In the genomic region with DNA sequence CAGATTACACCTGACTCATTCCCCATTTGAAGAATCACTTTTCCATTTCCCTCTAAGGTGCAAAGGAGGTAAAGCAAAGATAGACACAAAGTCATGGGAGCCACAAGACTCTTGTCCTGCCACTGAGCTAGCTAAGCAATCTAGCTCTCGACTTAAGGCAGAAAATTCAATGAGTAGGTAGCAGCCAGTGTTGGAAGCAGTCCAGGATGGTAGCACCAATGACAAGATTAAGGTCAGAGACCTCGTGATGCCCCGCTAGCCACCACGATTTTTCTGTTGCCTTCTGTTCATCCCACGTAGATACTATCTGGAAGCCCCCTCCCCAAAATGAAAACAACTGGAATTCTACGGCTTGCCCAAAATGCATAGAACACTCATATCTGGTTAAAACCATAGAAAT, we compare ENCODE assay signal across 8 cellular contexts. TPM values are rescaled to one million over a fixed set of nuclear protein-coding genes. Genes with fewer than 3 reads are reported as not detected.
DNase-seq lines count a peak whose midpoint lies in the region; ATAC-seq and TF ChIP-seq lines count a peak whose summit lies in the region.

No MANE protein-coding gene starts in this region.

- DNase-seq in natural killer cell (no peak), G401 (ENCODE audit: low spot score) (no peak), occipital lobe (lab: John Stamatoyannopoulos, UW) (no peak)

- no peaks in the 10 kb centered on the region for H3K27me3 ChIP-seq in BLaER1

- H3K4me1 Mint-ChIP-seq in IgD-negative memory B cell (peaks cover 33 to 55% (median 39%) of the 10 kb centered on the region in 3 donors), brain (peaks cover 37% of the 10 kb centered on the region), natural killer cell (peaks cover 50 to 63% of the 10 kb centered on the region in 2 donors)

- TF ChIP-seq CTCF in brain (conservative IDR thresholded peaks at IDR 0.05): no peak
- no peak for TF ChIP-seq CTCF in natural killer cell (IDR thresholded peaks at IDR 0.05)

- peaks cover 48% of the 10 kb centered on the region for H3K36me3 ChIP-seq in BLaER1

- peaks cover 8% of the 10 kb centered on the region; the same call in 1 of the 2 replicates for H4K20me1 ChIP-seq in BLaER1

- H3K4me1 ChIP-seq in BLaER1: peaks cover 68% of the 10 kb centered on the region

- ATAC-seq in natural killer cell: no peak
- ATAC-seq in GM18511 (IDR thresholded peaks at IDR 0.05; ENCODE audit: unreplicated experiment): no peak
- ATAC-seq in HG03457 (IDR thresholded peaks at IDR 0.05; ENCODE audit: unreplicated experiment): no peak

- H3K27ac Mint-ChIP-seq in IgD-negative memory B cell (peak overlapping the region in 2 of 3 donors; percentile 76 to 80), brain (peak overlapping the region in 1 of 5 experiments; percentile 64), natural killer cell (peak overlapping the region; percentile 95 to 97)

- H3K36me3 Mint-ChIP-seq in IgD-negative memory B cell: peaks cover 6% of the 10 kb centered on the region
- peaks cover 8% of the 10 kb centered on the region for H3K36me3 Mint-ChIP-seq in brain
- H3K36me3 Mint-ChIP-seq in natural killer cell: peaks cover 7% of the 10 kb centered on the region

- peak overlapping the region; percentile 90 to 98 (median 97) for H3K4me3 Mint-ChIP-seq in IgD-negative memory B cell
- peak overlapping the region; percentile 85 to 90 (median 87) for H3K4me3 Mint-ChIP-seq in brain
- peak overlapping the region; percentile 93 for H3K4me3 Mint-ChIP-seq in natural killer cell

- H3K9me3 Mint-ChIP-seq in IgD-negative memory B cell (no peaks in the 10 kb centered on the region), brain (no peaks in the 10 kb centered on the region), natural killer cell (no peaks in the 10 kb centered on the region)

- 0 out of 2 replicates have a peak overlapping the region, but pooled peaks have one; percentile 94 for H3K27ac ChIP-seq in BLaER1

- intact Hi-C loops in natural killer cell (cut with micrococcal nuclease): no loop called here

- H3K9ac ChIP-seq in BLaER1: peak overlapping the region; percentile 95

- peaks cover 26% of the 10 kb centered on the region for H3K9me3 ChIP-seq in BLaER1

- in situ Hi-C loops in G401 (cut with HindIII; ENCODE audit: low sequenced_read_pairs): no loop called here

- H3K4me2 ChIP-seq in BLaER1: peak overlapping the region; percentile 98

- H3K4me3 ChIP-seq in BLaER1: peak overlapping the region; percentile 91

- H3K27me3 Mint-ChIP-seq in IgD-negative memory B cell (no peaks in the 10 kb centered on the region), brain (peaks cover 15% of the 10 kb centered on the region), natural killer cell (ENCODE audit: low read depth in 2 of 2) (no peaks in the 10 kb centered on the region)

RNA-seq across cellular contexts. Expression of a gene that starts 1.4 kb away (rescaled TPM):
- 8.1 TPM for polyA plus RNA-seq in IgD-negative memory B cell
- 42.2 TPM for polyA plus RNA-seq in brain (ENCODE audit: insufficient read depth, low read depth, low replicate concordance)
- 10 to 100 TPM; 81.0 to 84.3 (median 83.8) TPM for total RNA-seq in natural killer cell
- 7.6 and 9.3 TPM in 2 replicates for total RNA-seq in G401 (2014; rRNA removed; shearing (Covaris generic))
- total RNA-seq in occipital lobe: 6.4 TPM

RNA-seq across cellular contexts. Expression of a gene that starts 17.2 kb away (rescaled TPM):
- polyA plus RNA-seq in IgD-negative memory B cell (125 TPM), brain (ENCODE audit: insufficient read depth, low read depth, low replicate concordance) (14.5 TPM)
- total RNA-seq in natural killer cell (10 to 100 TPM; 43.0 to 51.4 (median 46.9) TPM), occipital lobe (0.78 TPM)
- 0.25 TPM in 1 of 2 replicates, not detected in the other for total RNA-seq in G401 (2014; rRNA removed; shearing (Covaris generic))

RNA-seq across cellular contexts. Expression of a gene that starts 24.0 kb away (rescaled TPM):
- 165 TPM for polyA plus RNA-seq in IgD-negative memory B cell
- polyA plus RNA-seq in brain (ENCODE audit: insufficient read depth, low read depth, low replicate concordance): 133 TPM
- 10 to 100 TPM; 32.8 to 48.3 (median 45.4) TPM for total RNA-seq in natural killer cell
- total RNA-seq in G401 (2014; rRNA removed; shearing (Covaris generic)): 363 and 396 TPM in 2 replicates
- total RNA-seq in occipital lobe: 36.5 TPM

RNA-seq across cellular contexts. Expression of a gene that starts 24.3 kb away (rescaled TPM):
- polyA plus RNA-seq in IgD-negative memory B cell (264 TPM), brain (ENCODE audit: insufficient read depth, low read depth, low replicate concordance) (0.34 TPM)
- total RNA-seq in natural killer cell (10 to 100 TPM in 1 of 3 donors, 1 to 10 TPM in 2; 2.7 to 13.7 (median 3.1) TPM), occipital lobe (0.94 TPM)
- not detected in 2 replicates for total RNA-seq in G401 (2014; rRNA removed; shearing (Covaris generic))

RNA-seq across cellular contexts. Expression of a gene that starts 24.8 kb away (rescaled TPM):
- polyA plus RNA-seq in IgD-negative memory B cell (21.1 TPM), brain (ENCODE audit: insufficient read depth, low read depth, low replicate concordance) (69.2 TPM)
- total RNA-seq in natural killer cell (10 to 100 TPM; 38.8 to 53.1 (median 44.1) TPM), occipital lobe (9.0 TPM)
- 86.1 and 102 TPM in 2 replicates for total RNA-seq in G401 (2014; rRNA removed; shearing (Covaris generic))

Comparison
In these comparisons a context has a peak if more than half of its experiments do, and no peak if none do; other contexts are left out.
1. RNA of a gene that starts 17.2 kb away (total RNA-seq): 43.0 to 51.4 TPM in natural killer cell; 0.78 TPM in occipital lobe (single experiment) and 0.25 TPM in G401; every median in the first group is over 10 times any median in the second.
2. Peak in every context shown above with its lines, with median percentiles within 50 percentile points of each other: H3K4me3 Mint-ChIP-seq.